In genomic region chr3:11002456-11002855, GRCh38 we compare ENCODE assay signal across 21 cellular contexts. TPM values are rescaled to one million over a fixed set of nuclear protein-coding genes. Genes with fewer than 3 reads are reported as not detected.
"Had no signal": no experiment of that assay in that cellular context is flagged by ENCODE, and none has a peak within 500 bp of the region (broad histone marks: within the 10 kb centered on the region; RNA-seq: fewer than 3 reads in every experiment).

No MANE protein-coding gene starts in this region.

- H3K27ac ChIP-seq: gastrocnemius medialis, left lung, ovary, thoracic aorta, upper lobe of right lung had no signal

- H3K4me1 Mint-ChIP-seq: activated CD4-positive, alpha-beta T cell treated with anti-CD3 and anti-CD28 coated beads for 36 hours; activated CD8-positive, alpha-beta memory T cell treated with anti-CD3 and anti-CD28 coated beads, Interleukin-2, amount 10 ng/mL, durations not matched to agents 7 days and 5 days; naive B cell; stimulated activated naive CD8-positive, alpha-beta T cell treated with anti-CD3 and anti-CD28 coated beads, Interleukin-15, amount 100 ng/mL, for 72 hours had no signal

- H3K9me3 Mint-ChIP-seq: activated CD4-positive, alpha-beta memory T cell treated with anti-CD3 and anti-CD28 coated beads for 36 hours; activated naive CD4-positive, alpha-beta T cell treated with anti-CD3 and anti-CD28 coated beads for 36 hours; activated T-helper 2 cell treated with anti-CD3 and anti-CD28 coated beads, Interferon-gamma antibody, Interleukin-2, Interleukin-4, amounts not matched to agents 10 μg/mL and 5 μg/mL and 100 μg/mL, durations not matched to agents 14 hours and 24 hours and 36 hours; naive B cell; stimulated activated naive CD8-positive, alpha-beta T cell treated with anti-CD3 and anti-CD28 coated beads, Interleukin-15, amount 100 ng/mL, for 72 hours; T-helper 2 cell treated with Interferon-gamma antibody and Interleukin-4, amounts not matched to agents 5 μg/mL and 100 μg/mL, for 36 hours; WTC11 had no signal

- H3K9me3 ChIP-seq: gastrocnemius medialis, left lung, ovary, thoracic aorta, upper lobe of right lung had no signal

- DNase-seq: activated CD4-positive, alpha-beta memory T cell treated with anti-CD3 and anti-CD28 coated beads for 36 hours; activated CD4-positive, alpha-beta T cell treated with anti-CD3 and anti-CD28 coated beads for 36 hours; activated CD8-positive, alpha-beta memory T cell treated with anti-CD3 and anti-CD28 coated beads, Interleukin-2, amount 10 ng/mL, durations not matched to agents 7 days and 5 days; activated naive CD4-positive, alpha-beta T cell treated with anti-CD3 and anti-CD28 coated beads for 36 hours; cerebellar nuclear complex; effector CD8-positive, alpha-beta T cell; gastrocnemius medialis; left lung; naive B cell; stimulated activated CD4-positive, alpha-beta T cell treated with anti-CD3 and anti-CD28 coated beads, Interleukin-4, amount 100 ng/mL, for 1 hour; stimulated activated naive CD8-positive, alpha-beta T cell treated with anti-CD3 and anti-CD28 coated beads, Interleukin-15, amount 100 ng/mL, for 72 hours; upper lobe of right lung had no signal

- H3K27ac Mint-ChIP-seq: activated CD4-positive, alpha-beta memory T cell treated with anti-CD3 and anti-CD28 coated beads for 36 hours; activated CD4-positive, alpha-beta T cell treated with anti-CD3 and anti-CD28 coated beads for 36 hours; activated CD8-positive, alpha-beta memory T cell treated with anti-CD3 and anti-CD28 coated beads, Interleukin-2, amount 10 ng/mL, durations not matched to agents 7 days and 5 days; activated naive CD4-positive, alpha-beta T cell treated with anti-CD3 and anti-CD28 coated beads for 36 hours; activated T-helper 2 cell treated with anti-CD3 and anti-CD28 coated beads, Interferon-gamma antibody, Interleukin-2, Interleukin-4, amounts not matched to agents 10 μg/mL and 5 μg/mL and 100 μg/mL, durations not matched to agents 14 hours and 24 hours and 36 hours; naive B cell; stimulated activated naive CD8-positive, alpha-beta T cell treated with anti-CD3 and anti-CD28 coated beads, Interleukin-15, amount 100 ng/mL, for 72 hours; T-helper 2 cell treated with Interferon-gamma antibody and Interleukin-4, amounts not matched to agents 5 μg/mL and 100 μg/mL, for 36 hours; WTC11 had no signal

- H3K36me3 ChIP-seq: gastrocnemius medialis, left lung, ovary, thoracic aorta, upper lobe of right lung had no signal

- H3K36me3 Mint-ChIP-seq: activated CD4-positive, alpha-beta memory T cell treated with anti-CD3 and anti-CD28 coated beads for 36 hours; activated CD8-positive, alpha-beta memory T cell treated with anti-CD3 and anti-CD28 coated beads, Interleukin-2, amount 10 ng/mL, durations not matched to agents 7 days and 5 days; naive B cell; WTC11 had no signal

- H3K4me3 ChIP-seq: gastrocnemius medialis, left lung, ovary, smooth muscle cell, thoracic aorta, upper lobe of right lung had no signal

- H3K4me1 ChIP-seq: gastrocnemius medialis, left lung, upper lobe of right lung had no signal

- H3K27me3 ChIP-seq: ovary, upper lobe of right lung had no signal

- H3K4me2 ChIP-seq: smooth muscle cell had no signal

- H3K4me3 Mint-ChIP-seq: activated CD4-positive, alpha-beta memory T cell treated with anti-CD3 and anti-CD28 coated beads for 36 hours; activated CD4-positive, alpha-beta T cell treated with anti-CD3 and anti-CD28 coated beads for 36 hours; activated CD8-positive, alpha-beta memory T cell treated with anti-CD3 and anti-CD28 coated beads, Interleukin-2, amount 10 ng/mL, durations not matched to agents 7 days and 5 days; activated naive CD4-positive, alpha-beta T cell treated with anti-CD3 and anti-CD28 coated beads for 36 hours; naive B cell; stimulated activated naive CD8-positive, alpha-beta T cell treated with anti-CD3 and anti-CD28 coated beads, Interleukin-15, amount 100 ng/mL, for 72 hours; T-helper 2 cell treated with Interferon-gamma antibody and Interleukin-4, amounts not matched to agents 5 μg/mL and 100 μg/mL, for 36 hours; WTC11 had no signal

- ATAC-seq: activated CD4-positive, alpha-beta T cell treated with anti-CD3 and anti-CD28 coated beads for 36 hours; activated CD8-positive, alpha-beta memory T cell treated with anti-CD3 and anti-CD28 coated beads, Interleukin-2, amount 10 ng/mL, durations not matched to agents 7 days and 5 days; esophagus mucosa; gastrocnemius medialis; left lung; sciatic nerve; stimulated activated naive CD8-positive, alpha-beta T cell treated with anti-CD3 and anti-CD28 coated beads, Interleukin-15, amount 100 ng/mL, for 72 hours; upper lobe of right lung; WTC11 had no signal

RNA-seq across cellular contexts. Expression of gene SLC6A1, which starts 9.9 kb away (rescaled TPM):
- total RNA-seq: activated CD4-positive, alpha-beta memory T cell treated with anti-CD3 and anti-CD28 coated beads for 36 hours; activated CD4-positive, alpha-beta T cell treated with anti-CD3 and anti-CD28 coated beads for 36 hours; activated CD8-positive, alpha-beta memory T cell treated with anti-CD3 and anti-CD28 coated beads, Interleukin-2, amount 10 ng/mL, durations not matched to agents 7 days and 5 days; activated naive CD4-positive, alpha-beta T cell treated with anti-CD3 and anti-CD28 coated beads for 36 hours; activated T-helper 2 cell treated with anti-CD3 and anti-CD28 coated beads, Interferon-gamma antibody, Interleukin-2, Interleukin-4, amounts not matched to agents 10 μg/mL and 5 μg/mL and 100 μg/mL, durations not matched to agents 14 hours and 24 hours and 36 hours had no signal
- polyA plus RNA-seq: keratinocyte had no signal
